In the genomic region with DNA sequence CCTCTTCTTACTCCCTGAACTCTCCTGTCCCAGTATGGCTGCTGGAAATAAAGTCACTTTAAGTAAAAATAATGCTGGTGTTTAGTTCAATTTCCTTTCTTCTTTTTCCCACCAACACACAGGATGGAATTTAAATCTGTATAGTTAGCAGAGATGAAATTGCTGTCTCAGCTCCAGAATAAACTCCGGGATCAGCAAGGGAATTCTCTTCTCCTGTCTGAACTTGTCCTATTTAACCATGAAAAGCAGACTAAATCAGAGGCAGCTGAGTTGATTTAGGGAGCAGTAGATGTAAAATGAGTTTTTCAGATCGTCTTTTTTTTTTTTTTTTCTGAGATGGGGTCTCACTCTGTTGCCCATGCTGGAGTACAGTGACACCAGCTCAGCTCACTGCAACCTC, we compare ENCODE assay signal across 26 cellular contexts. TPM values are rescaled to one million over a fixed set of nuclear protein-coding genes. Genes with fewer than 3 reads are reported as not detected.
"Had no signal": no experiment of that assay in that cellular context is flagged by ENCODE, and none has a peak within 500 bp of the region (broad histone marks: within the 10 kb centered on the region; RNA-seq: fewer than 3 reads in every experiment).

No MANE protein-coding gene starts in this region.

- H3K9me3 Mint-ChIP-seq: activated CD4-positive, alpha-beta memory T cell treated with anti-CD3 and anti-CD28 coated beads for 36 hours; activated CD4-positive, alpha-beta T cell treated with anti-CD3 and anti-CD28 coated beads, Interleukin-2, amount 10 ng/mL, durations not matched to agents 7 days and 5 days; activated naive CD4-positive, alpha-beta T cell treated with anti-CD3 and anti-CD28 coated beads, Interleukin-2, amount 10 ng/mL, durations not matched to agents 7 days and 5 days; activated naive CD8-positive, alpha-beta T cell treated with anti-CD3 and anti-CD28 coated beads for 36 hours; activated T-cell treated with anti-CD3 and anti-CD28 coated beads, Interleukin-2, amount 50 U/mL, for 4 hours; activated T-helper 2 cell treated with anti-CD3 and anti-CD28 coated beads, Interferon-gamma antibody, Interleukin-2, Interleukin-4, amounts not matched to agents 10 μg/mL and 5 μg/mL and 100 μg/mL, durations not matched to agents 14 hours and 24 hours and 36 hours; T-cell had no signal

- H3K9me3 ChIP-seq: MG63 had no signal

- H3K4me3 Mint-ChIP-seq: activated CD4-positive, alpha-beta memory T cell treated with anti-CD3 and anti-CD28 coated beads for 36 hours; activated CD4-positive, alpha-beta T cell treated with anti-CD3 and anti-CD28 coated beads, Interleukin-2, amount 10 ng/mL, durations not matched to agents 7 days and 5 days; activated naive CD4-positive, alpha-beta T cell treated with anti-CD3 and anti-CD28 coated beads, Interleukin-2, amount 10 ng/mL, durations not matched to agents 7 days and 5 days; activated naive CD8-positive, alpha-beta T cell treated with anti-CD3 and anti-CD28 coated beads for 36 hours; activated T-cell treated with anti-CD3 and anti-CD28 coated beads, Interleukin-2, amount 50 U/mL, for 4 hours; T-cell had no signal

- H3K27me3 Mint-ChIP-seq: activated CD4-positive, alpha-beta memory T cell treated with anti-CD3 and anti-CD28 coated beads for 36 hours; activated CD4-positive, alpha-beta T cell treated with anti-CD3 and anti-CD28 coated beads, Interleukin-2, amount 10 ng/mL, durations not matched to agents 7 days and 5 days; activated naive CD4-positive, alpha-beta T cell treated with anti-CD3 and anti-CD28 coated beads, Interleukin-2, amount 10 ng/mL, durations not matched to agents 7 days and 5 days; activated naive CD8-positive, alpha-beta T cell treated with anti-CD3 and anti-CD28 coated beads for 36 hours; T-cell had no signal

- H3K27ac Mint-ChIP-seq: activated CD4-positive, alpha-beta memory T cell treated with anti-CD3 and anti-CD28 coated beads for 36 hours; activated CD4-positive, alpha-beta T cell treated with anti-CD3 and anti-CD28 coated beads, Interleukin-2, amount 10 ng/mL, durations not matched to agents 7 days and 5 days; activated naive CD4-positive, alpha-beta T cell treated with anti-CD3 and anti-CD28 coated beads, Interleukin-2, amount 10 ng/mL, durations not matched to agents 7 days and 5 days; activated naive CD8-positive, alpha-beta T cell treated with anti-CD3 and anti-CD28 coated beads for 36 hours; activated T-helper 2 cell treated with anti-CD3 and anti-CD28 coated beads, Interferon-gamma antibody, Interleukin-2, Interleukin-4, amounts not matched to agents 10 μg/mL and 5 μg/mL and 100 μg/mL, durations not matched to agents 14 hours and 24 hours and 36 hours; T-cell had no signal

- DNase-seq: activated CD4-positive, alpha-beta memory T cell treated with anti-CD3 and anti-CD28 coated beads for 36 hours; activated CD4-positive, alpha-beta T cell treated with anti-CD3 and anti-CD28 coated beads, Interleukin-2, amount 10 ng/mL, durations not matched to agents 7 days and 5 days; activated CD4-positive, CD25-positive, alpha-beta regulatory T cell; activated CD8-positive, alpha-beta memory T cell treated with anti-CD3 and anti-CD28 coated beads for 24 hours; activated gamma-delta T cell treated with Interleukin-2 at 50 U/mL for 16 hours; activated naive CD4-positive, alpha-beta T cell treated with anti-CD3 and anti-CD28 coated beads, Interleukin-2, amount 10 ng/mL, durations not matched to agents 7 days and 5 days; activated naive CD8-positive, alpha-beta T cell treated with anti-CD3 and anti-CD28 coated beads for 36 hours; activated T-cell treated with anti-CD3 and anti-CD28 coated beads, Interleukin-2, amount 50 U/mL, for 4 hours; brain microvascular endothelial cell; MG63; MV-4-11; NCI-H1092 treated with DMSO at 0.1 percent for 48 hours; NCI-H1417 treated with DMSO at 0.1 percent for 48 hours; NCI-H1694 treated with DMSO at 0.1 percent for 48 hours; NCI-H2029 treated with DMSO at 0.1 percent for 48 hours; NCI-H345; NCI-H510A; NCI-H526 treated with DMSO at 0.1 percent for 48 hours; NCI-H82; T-cell; T-helper 2 cell had no signal

- ATAC-seq: activated T-cell treated with anti-CD3 and anti-CD28 coated beads, Interleukin-2, amount 50 U/mL, for 4 hours; Right ventricle myocardium inferior; T-cell had no signal

- H3K27ac ChIP-seq: brain microvascular endothelial cell, KMS-11, SK-N-MC, VCaP had no signal

- H3K4me3 ChIP-seq: MG63, SK-N-MC had no signal

- H3K27me3 ChIP-seq: brain microvascular endothelial cell, MG63 had no signal

RNA-seq across cellular contexts. Expression of a gene that starts 45.4 kb away (rescaled TPM):
- total RNA-seq: activated naive CD8-positive, alpha-beta T cell treated with anti-CD3 and anti-CD28 coated beads for 36 hours; activated T-helper 2 cell treated with anti-CD3 and anti-CD28 coated beads, Interferon-gamma antibody, Interleukin-2, Interleukin-4, amounts not matched to agents 10 μg/mL and 5 μg/mL and 100 μg/mL, durations not matched to agents 14 hours and 24 hours and 36 hours had no signal
